ENCODE assay signal across 14 cellular contexts in genomic region chr5:137758719-137759312, GRCh38. TPM values are rescaled to one million over a fixed set of nuclear protein-coding genes. Genes with fewer than 3 reads are reported as not detected.
DNase-seq lines count a peak whose midpoint lies in the region; ATAC-seq, FAIRE-seq and TF ChIP-seq lines count a peak whose summit lies in the region.
"Had no signal": no experiment of that assay in that cellular context is flagged by ENCODE, and none has a peak within 500 bp of the region (broad histone marks: within the 10 kb centered on the region; RNA-seq: fewer than 3 reads in every experiment).

No MANE protein-coding gene starts in this region.

- POLR2A ChIA-PET in PC-9 (lab: Charles Lee; ENCODE audit: unreplicated experiment): no interaction called here

- no peak overlapping the region for H3K9ac ChIP-seq in colonic mucosa (ENCODE audit: low read depth in 2 of 2, low read length in 2 of 2)
- H3K9ac ChIP-seq: BLaER1 had no signal

- H3K79me2 ChIP-seq in PC-9 (ENCODE audit: low read depth): peaks cover 4% of the 10 kb centered on the region

- BruUV-seq in PC-9 (replicated peaks; lab: Mats Ljungman, UMichigan): no TSS peak

- H3K4me2 ChIP-seq in PC-9: peak overlapping the region; percentile 45
- H3K4me2 ChIP-seq: BLaER1 had no signal

- CTCF ChIA-PET in PC-9 (lab: Charles Lee): interaction anchor here (0.7 kb wide), 1 partner anchor 16 kb away, joined by 14 read pairs; no protein-coding TSS in a partner anchor

- H3F3A ChIP-seq in PC-9 (ENCODE audit: insufficient read depth, low read depth): peaks cover 38% of the 10 kb centered on the region

- H3K9me3 ChIP-seq in PC-9 (ENCODE audit: insufficient read depth, low read depth): no peaks in the 10 kb centered on the region
- H3K9me3 ChIP-seq in ascending aorta: no peaks in the 10 kb centered on the region
- H3K9me3 ChIP-seq in colonic mucosa: no peaks in the 10 kb centered on the region
- H3K9me3 ChIP-seq: BLaER1, heart right ventricle had no signal

- H3K27ac ChIP-seq in PC-9 (peak overlapping the region; percentile 8; the same call in 1 of the 2 replicates), ascending aorta (no peak overlapping the region), colonic mucosa (no peak overlapping the region)
- H3K27ac ChIP-seq: BLaER1, heart right ventricle had no signal

- no peaks in the 10 kb centered on the region for H3K9me2 ChIP-seq in PC-9 (ENCODE audit: insufficient read depth)

- peak; percentile 40 for ATAC-seq in GM19395 (IDR thresholded peaks at IDR 0.05; ENCODE audit: unreplicated experiment)
- peak; percentile 33 for ATAC-seq in HG02943 (IDR thresholded peaks at IDR 0.05; ENCODE audit: low read depth, unreplicated experiment)
- ATAC-seq: heart right ventricle, Panc1 had no signal

- no peaks in the 10 kb centered on the region for H3K27me3 ChIP-seq in PC-9 (ENCODE audit: insufficient read depth, low read depth)
- no peaks in the 10 kb centered on the region for H3K27me3 ChIP-seq in ascending aorta
- H3K27me3 ChIP-seq in colonic mucosa: no peaks in the 10 kb centered on the region
- H3K27me3 ChIP-seq: BLaER1, heart right ventricle had no signal

- no peak for TF ChIP-seq POLR2A in GM12892 (IDR thresholded peaks at IDR 0.05; ENCODE audit: low read depth, low read length)

- FAIRE-seq in GM12892 (lab: Jason Lieb, UNC): peak; percentile 70

- H4K20me1 ChIP-seq in PC-9 (ENCODE audit: insufficient read depth): no peaks in the 10 kb centered on the region

- intact Hi-C loops in PC-9 (cut with micrococcal nuclease; ENCODE audit: unreplicated experiment) (loop anchor here (10.0 kb wide), 1 partner anchor 306 kb away; no protein-coding TSS in a partner anchor), ascending aorta (cut with DNase I) (no loop called here), colonic mucosa (cut with DNase I) (no loop called here)

- H2AFZ ChIP-seq in PC-9: no peak overlapping the region

- H3K36me3 ChIP-seq in PC-9 (ENCODE audit: low read depth) (no peaks in the 10 kb centered on the region), ascending aorta (no peaks in the 10 kb centered on the region), colonic mucosa (no peaks in the 10 kb centered on the region)
- H3K36me3 ChIP-seq: BLaER1 had no signal

- no peak for DNase-seq in GM12892 (ENCODE audit: insufficient read length)
- peak in 1 of 2 experiments; percentile 84 for DNase-seq in PC-9
- no peak for DNase-seq in ascending aorta (ENCODE audit: low spot score in 2 of 2)
- no peak for DNase-seq in colonic mucosa
- DNase-seq in stimulated activated naive CD4-positive, alpha-beta T cell treated with Interleukin-2 at 50 U/mL for 16 hours (lab: John Stamatoyannopoulos, UW): no peak
- DNase-seq in NCI-H748 treated with DMSO at 0.1 percent for 48 hours (lab: John Stamatoyannopoulos, UW): no peak
- DNase-seq: amniotic stem cell; effector CD4-positive, alpha-beta T cell; heart right ventricle; mesendoderm had no signal

- H3K4me1 ChIP-seq in PC-9 (replicated peaks; ENCODE audit: insufficient read depth) (peaks cover 52% of the 10 kb centered on the region), ascending aorta (peaks cover 4 to 5% of the 10 kb centered on the region in 2 donors), colonic mucosa (no peaks in the 10 kb centered on the region)

- TF ChIP-seq CTCF in PC-9 (conservative IDR thresholded peaks at IDR 0.05) (no peak), ascending aorta (IDR thresholded peaks at IDR 0.05) (no peak), colonic mucosa (IDR thresholded peaks at IDR 0.05) (no peak)

- no peak overlapping the region for H3K4me3 ChIP-seq in PC-9
- no peak overlapping the region for H3K4me3 ChIP-seq in ascending aorta
- H3K4me3 ChIP-seq in colonic mucosa: no peak overlapping the region
- H3K4me3 ChIP-seq: BLaER1, heart right ventricle had no signal

RNA-seq across cellular contexts. Expression of gene HNRNPA0, which starts 4.7 kb away (rescaled TPM):
- 18.2 TPM for polyA plus RNA-seq in GM12892 (2012; ENCODE audit: missing spikeins)
- total RNA-seq in PC-9 (2021): 27.8 and 32.2 TPM in 2 replicates
- total RNA-seq in ascending aorta: 8.6 TPM
- total RNA-seq in colonic mucosa: 10 to 100 TPM; 26.9 to 31.0 TPM

RNA-seq across cellular contexts. Expression of gene KLHL3, which starts 22.9 kb away (rescaled TPM):
- polyA plus RNA-seq in GM12892 (2012; ENCODE audit: missing spikeins): 5.7 TPM
- total RNA-seq in PC-9 (2021) (13.6 and 15.2 TPM in 2 replicates), ascending aorta (7.5 TPM), colonic mucosa (1 to 10 TPM; 4.4 to 6.3 TPM)
